In the genomic region with DNA sequence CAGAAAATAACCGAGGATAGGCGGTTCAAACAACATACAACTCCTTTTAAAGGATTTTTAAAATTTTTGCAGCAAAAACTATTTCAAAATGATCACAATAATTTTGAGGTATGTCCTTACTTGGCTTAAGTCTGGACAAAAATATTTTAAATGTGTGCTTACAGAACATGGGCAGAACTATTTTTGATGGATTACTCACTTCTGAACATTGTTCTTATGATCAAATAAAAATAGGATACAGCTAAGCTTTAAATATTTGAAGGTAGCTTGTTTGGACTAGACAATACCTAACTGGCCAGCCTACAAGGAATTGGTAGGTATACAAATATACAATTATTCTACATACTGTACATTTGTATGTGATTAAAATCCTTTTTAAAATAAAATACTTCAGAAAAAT, we compare ENCODE assay signal across 28 cellular contexts.
"Had no signal": no experiment of that assay in that cellular context is flagged by ENCODE, and none has a peak within 500 bp of the region (broad histone marks: within the 10 kb centered on the region; RNA-seq: fewer than 3 reads in every experiment).

No MANE protein-coding gene starts in this region.

- ATAC-seq: heart right ventricle; naive thymus-derived CD8-positive, alpha-beta T cell; right cardiac atrium; sciatic nerve; stimulated activated effector memory CD8-positive, alpha-beta T cell treated with anti-CD3 and anti-CD28 coated beads, Interleukin-12 subunit alpha, Interleukin-12 subunit beta, amount 100 ng/mL, for 72 hours; upper lobe of right lung had no signal

- H3K9me3 Mint-ChIP-seq: mesothelial cell of epicardium; naive thymus-derived CD8-positive, alpha-beta T cell; nephron; neural progenitor cell; stimulated activated effector memory CD8-positive, alpha-beta T cell treated with anti-CD3 and anti-CD28 coated beads, Interleukin-12 subunit alpha, Interleukin-12 subunit beta, amount 100 ng/mL, for 72 hours; stimulated activated naive CD8-positive, alpha-beta T cell treated with anti-CD3 and anti-CD28 coated beads, Interleukin-15, Interleukin-2, amounts not matched to agents 100 ng/mL and 50 ng/mL, for 24 hours had no signal

- DNase-seq: heart right ventricle; islet precursor cell; left ventricle myocardium inferior; mesendoderm; naive thymus-derived CD8-positive, alpha-beta T cell; occipital lobe; ovary; retina; right cardiac atrium; small intestine; spleen; stimulated activated CD4-positive, alpha-beta T cell treated with anti-CD3 and anti-CD28 coated beads, Interleukin-4, amount 100 ng/mL, for 24 hours; stimulated activated naive CD4-positive, alpha-beta T cell; tibial artery; trophoblast cell; upper lobe of right lung had no signal

- H3K9me3 ChIP-seq: heart right ventricle, left ventricle myocardium inferior, neutrophil, ovary, spleen, suprapubic skin, thoracic aorta, tibial artery, upper lobe of right lung had no signal

- H3K27me3 ChIP-seq: heart right ventricle, hepatocyte, neural progenitor cell, neutrophil, ovary, spleen, suprapubic skin, tibial artery, upper lobe of right lung had no signal

- H3K9ac ChIP-seq: neural progenitor cell had no signal

- H3K27ac ChIP-seq: hepatocyte, left ventricle myocardium inferior, neural progenitor cell, neutrophil, ovary, spleen, suprapubic skin, tibial artery, upper lobe of right lung had no signal

- H3K4me3 Mint-ChIP-seq: mesothelial cell of epicardium; naive thymus-derived CD8-positive, alpha-beta T cell; nephron; neural progenitor cell; stimulated activated effector memory CD8-positive, alpha-beta T cell treated with anti-CD3 and anti-CD28 coated beads, Interleukin-12 subunit alpha, Interleukin-12 subunit beta, amount 100 ng/mL, for 72 hours; stimulated activated naive CD8-positive, alpha-beta T cell treated with anti-CD3 and anti-CD28 coated beads, Interleukin-15, Interleukin-2, amounts not matched to agents 100 ng/mL and 50 ng/mL, for 24 hours had no signal

- H3K4me3 ChIP-seq: heart right ventricle, hepatocyte, left ventricle myocardium inferior, lung, neural progenitor cell, ovary, spleen, suprapubic skin, thoracic aorta, tibial artery, upper lobe of right lung had no signal

- H3K27me3 Mint-ChIP-seq: naive thymus-derived CD8-positive, alpha-beta T cell; progenitor cell of endocrine pancreas; stimulated activated naive CD8-positive, alpha-beta T cell treated with anti-CD3 and anti-CD28 coated beads, Interleukin-15, Interleukin-2, amounts not matched to agents 100 ng/mL and 50 ng/mL, for 24 hours had no signal

- H2AFZ ChIP-seq: hepatocyte, neural progenitor cell had no signal

- H3K4me2 ChIP-seq: hepatocyte, neural progenitor cell had no signal

- H3K36me3 ChIP-seq: ovary had no signal

- H3K79me2 ChIP-seq: hepatocyte had no signal

- H3K4me1 ChIP-seq: heart right ventricle, left ventricle myocardium inferior, neural progenitor cell, spleen, suprapubic skin, tibial artery, upper lobe of right lung had no signal

- H3K27ac Mint-ChIP-seq: mesothelial cell of epicardium; nephron; stimulated activated effector memory CD8-positive, alpha-beta T cell treated with anti-CD3 and anti-CD28 coated beads, Interleukin-12 subunit alpha, Interleukin-12 subunit beta, amount 100 ng/mL, for 72 hours; stimulated activated naive CD8-positive, alpha-beta T cell treated with anti-CD3 and anti-CD28 coated beads, Interleukin-15, Interleukin-2, amounts not matched to agents 100 ng/mL and 50 ng/mL, for 24 hours had no signal

- H3K4me1 Mint-ChIP-seq: mesothelial cell of epicardium; naive thymus-derived CD8-positive, alpha-beta T cell; nephron; neural progenitor cell had no signal
